Comparison of ENCODE assay signal across 1 cellular context in the genomic region with DNA sequence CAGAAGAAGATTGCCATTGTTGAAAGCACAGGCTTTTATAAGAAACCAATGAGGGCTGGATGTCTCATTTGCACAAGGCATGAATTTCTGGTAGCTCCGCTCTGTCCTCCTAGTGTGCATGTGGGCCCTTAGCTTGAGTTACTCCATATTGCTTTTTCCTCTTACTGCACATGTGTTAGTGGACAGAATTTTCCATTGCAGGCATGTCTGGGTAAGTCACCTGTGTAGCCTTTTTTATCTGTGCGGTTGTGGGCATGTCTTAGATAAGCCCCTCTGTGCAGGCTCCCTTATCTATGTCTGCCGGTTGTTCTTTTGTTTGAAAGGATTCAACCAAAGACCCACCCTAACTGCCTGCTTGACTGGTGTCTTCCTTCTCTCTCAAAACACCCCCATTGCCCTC.
A peak's percentile ranks its signal among the peaks of the same experiment; 100 is the strongest.
TF ChIP-seq lines count a peak whose summit lies in the region.

No MANE protein-coding gene starts in this region.

TF ChIP-seq in K562, 482 proteins besides CTCF, POLR2A, EP300 and RAD21 (continued from another document and continues in another):
- TF ChIP-seq, protein P1, sequence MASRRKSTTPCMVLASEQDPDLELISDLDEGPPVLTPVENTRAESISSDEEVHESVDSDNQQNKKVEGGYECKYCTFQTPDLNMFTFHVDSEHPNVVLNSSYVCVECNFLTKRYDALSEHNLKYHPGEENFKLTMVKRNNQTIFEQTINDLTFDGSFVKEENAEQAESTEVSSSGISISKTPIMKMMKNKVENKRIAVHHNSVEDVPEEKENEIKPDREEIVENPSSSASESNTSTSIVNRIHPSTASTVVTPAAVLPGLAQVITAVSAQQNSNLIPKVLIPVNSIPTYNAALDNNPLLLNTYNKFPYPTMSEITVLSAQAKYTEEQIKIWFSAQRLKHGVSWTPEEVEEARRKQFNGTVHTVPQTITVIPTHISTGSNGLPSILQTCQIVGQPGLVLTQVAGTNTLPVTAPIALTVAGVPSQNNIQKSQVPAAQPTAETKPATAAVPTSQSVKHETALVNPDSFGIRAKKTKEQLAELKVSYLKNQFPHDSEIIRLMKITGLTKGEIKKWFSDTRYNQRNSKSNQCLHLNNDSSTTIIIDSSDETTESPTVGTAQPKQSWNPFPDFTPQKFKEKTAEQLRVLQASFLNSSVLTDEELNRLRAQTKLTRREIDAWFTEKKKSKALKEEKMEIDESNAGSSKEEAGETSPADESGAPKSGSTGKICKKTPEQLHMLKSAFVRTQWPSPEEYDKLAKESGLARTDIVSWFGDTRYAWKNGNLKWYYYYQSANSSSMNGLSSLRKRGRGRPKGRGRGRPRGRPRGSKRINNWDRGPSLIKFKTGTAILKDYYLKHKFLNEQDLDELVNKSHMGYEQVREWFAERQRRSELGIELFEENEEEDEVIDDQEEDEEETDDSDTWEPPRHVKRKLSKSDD (conservative IDR thresholded peaks at IDR 0.05; ENCODE audit: low read length) = no peak
- peak; percentile 99 for TF ChIP-seq ZNF668 (CRISPR knock-in tag; IDR thresholded peaks at IDR 0.05)
- TF ChIP-seq, protein P2, sequence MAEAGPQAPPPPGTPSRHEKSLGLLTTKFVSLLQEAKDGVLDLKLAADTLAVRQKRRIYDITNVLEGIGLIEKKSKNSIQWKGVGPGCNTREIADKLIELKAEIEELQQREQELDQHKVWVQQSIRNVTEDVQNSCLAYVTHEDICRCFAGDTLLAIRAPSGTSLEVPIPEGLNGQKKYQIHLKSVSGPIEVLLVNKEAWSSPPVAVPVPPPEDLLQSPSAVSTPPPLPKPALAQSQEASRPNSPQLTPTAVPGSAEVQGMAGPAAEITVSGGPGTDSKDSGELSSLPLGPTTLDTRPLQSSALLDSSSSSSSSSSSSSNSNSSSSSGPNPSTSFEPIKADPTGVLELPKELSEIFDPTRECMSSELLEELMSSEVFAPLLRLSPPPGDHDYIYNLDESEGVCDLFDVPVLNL (CRISPR knock-in tag; IDR thresholded peaks at IDR 0.05; ENCODE audit: low read depth) = no peak
- TF ChIP-seq ELF2 (CRISPR knock-in tag; IDR thresholded peaks at IDR 0.05) = peak; percentile 65; the same call in 1 of the 2 replicates
- TF ChIP-seq, protein P3, sequence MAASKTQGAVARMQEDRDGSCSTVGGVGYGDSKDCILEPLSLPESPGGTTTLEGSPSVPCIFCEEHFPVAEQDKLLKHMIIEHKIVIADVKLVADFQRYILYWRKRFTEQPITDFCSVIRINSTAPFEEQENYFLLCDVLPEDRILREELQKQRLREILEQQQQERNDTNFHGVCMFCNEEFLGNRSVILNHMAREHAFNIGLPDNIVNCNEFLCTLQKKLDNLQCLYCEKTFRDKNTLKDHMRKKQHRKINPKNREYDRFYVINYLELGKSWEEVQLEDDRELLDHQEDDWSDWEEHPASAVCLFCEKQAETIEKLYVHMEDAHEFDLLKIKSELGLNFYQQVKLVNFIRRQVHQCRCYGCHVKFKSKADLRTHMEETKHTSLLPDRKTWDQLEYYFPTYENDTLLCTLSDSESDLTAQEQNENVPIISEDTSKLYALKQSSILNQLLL (CRISPR knock-in tag; IDR thresholded peaks at IDR 0.05; ENCODE audit: borderline replicate concordance) = no peak
- peak; percentile 92 for TF ChIP-seq BACH1 (tag; IDR thresholded peaks at IDR 0.05)
- TF ChIP-seq SMAD1 (IDR thresholded peaks at IDR 0.05; ENCODE audit: low read depth, low read length, partially characterized antibody) = no peak
- no peak for TF ChIP-seq RBM34 (IDR thresholded peaks at IDR 0.05; ENCODE audit: borderline replicate concordance, insufficient read depth, low read length)
- TF ChIP-seq MED1 (CRISPR knock-in tag; IDR thresholded peaks at IDR 0.05; ENCODE audit: borderline replicate concordance) = no peak
- TF ChIP-seq ZC3H8 (IDR thresholded peaks at IDR 0.05) = no peak
- TF ChIP-seq FOXP1 (CRISPR knock-in tag; IDR thresholded peaks at IDR 0.05) = no peak
- no peak for TF ChIP-seq PRMT5 (CRISPR knock-in tag; IDR thresholded peaks at IDR 0.05)
- peak; percentile 98 for TF ChIP-seq HDAC8 (tag; IDR thresholded peaks at IDR 0.05)
- TF ChIP-seq RBM39 (optimal IDR thresholded peaks at IDR 0.05; ENCODE audit: low read depth, low read length) = no peak
- TF ChIP-seq RBM14 (IDR thresholded peaks at IDR 0.05; ENCODE audit: borderline replicate concordance, insufficient read depth, low read depth, low read length) = no peak
- TF ChIP-seq SAFB2 (IDR thresholded peaks at IDR 0.05; ENCODE audit: borderline replicate concordance, low read depth, low read length, severe bottlenecking) = no peak
- TF ChIP-seq KDM2B (CRISPR knock-in tag; IDR thresholded peaks at IDR 0.05) = peak; percentile 98
- TF ChIP-seq RBFOX2 (IDR thresholded peaks at IDR 0.05; ENCODE audit: low read depth, low read length) = 0 out of 2 replicates have a peak, but pooled peaks have one; percentile 21
- TF ChIP-seq FOSL1 (tag; conservative IDR thresholded peaks at IDR 0.05) = peak; percentile 27; the same call in 1 of the 2 replicates
- TF ChIP-seq, protein P4, sequence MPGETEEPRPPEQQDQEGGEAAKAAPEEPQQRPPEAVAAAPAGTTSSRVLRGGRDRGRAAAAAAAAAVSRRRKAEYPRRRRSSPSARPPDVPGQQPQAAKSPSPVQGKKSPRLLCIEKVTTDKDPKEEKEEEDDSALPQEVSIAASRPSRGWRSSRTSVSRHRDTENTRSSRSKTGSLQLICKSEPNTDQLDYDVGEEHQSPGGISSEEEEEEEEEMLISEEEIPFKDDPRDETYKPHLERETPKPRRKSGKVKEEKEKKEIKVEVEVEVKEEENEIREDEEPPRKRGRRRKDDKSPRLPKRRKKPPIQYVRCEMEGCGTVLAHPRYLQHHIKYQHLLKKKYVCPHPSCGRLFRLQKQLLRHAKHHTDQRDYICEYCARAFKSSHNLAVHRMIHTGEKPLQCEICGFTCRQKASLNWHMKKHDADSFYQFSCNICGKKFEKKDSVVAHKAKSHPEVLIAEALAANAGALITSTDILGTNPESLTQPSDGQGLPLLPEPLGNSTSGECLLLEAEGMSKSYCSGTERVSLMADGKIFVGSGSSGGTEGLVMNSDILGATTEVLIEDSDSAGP (CRISPR knock-in tag; IDR thresholded peaks at IDR 0.05) = no peak
- no peak for TF ChIP-seq PRPF4 (IDR thresholded peaks at IDR 0.05; ENCODE audit: insufficient read depth, low read depth, low read length, poor library complexity, severe bottlenecking)
- no peak for TF ChIP-seq SMARCB1 (IDR thresholded peaks at IDR 0.05; ENCODE audit: insufficient read length, low read depth)
- peak; percentile 79 for TF ChIP-seq ETV1 (tag; conservative IDR thresholded peaks at IDR 0.05; ENCODE audit: low read depth)
- TF ChIP-seq SMARCC2 (IDR thresholded peaks at IDR 0.05; ENCODE audit: low read depth) = no peak
- TF ChIP-seq MTA3 (IDR thresholded peaks at IDR 0.05; ENCODE audit: borderline replicate concordance) = peak; percentile 68
- TF ChIP-seq ZNF507 (tag; conservative IDR thresholded peaks at IDR 0.05) = peak; percentile 59; the same call in 1 of the 2 replicates
- no peak for TF ChIP-seq ZFX (CRISPR knock-in tag; IDR thresholded peaks at IDR 0.05)
- no peak for TF ChIP-seq ZBTB1 (CRISPR knock-in tag; IDR thresholded peaks at IDR 0.05; ENCODE audit: borderline replicate concordance, low read depth)
- peak; percentile 95 for TF ChIP-seq CBFA2T2 (conservative IDR thresholded peaks at IDR 0.05)
- no peak for TF ChIP-seq NR2C1 (IDR thresholded peaks at IDR 0.05)
- TF ChIP-seq NR2C1 (tag; IDR thresholded peaks at IDR 0.05) = peak; percentile 93
- TF ChIP-seq, protein P5, sequence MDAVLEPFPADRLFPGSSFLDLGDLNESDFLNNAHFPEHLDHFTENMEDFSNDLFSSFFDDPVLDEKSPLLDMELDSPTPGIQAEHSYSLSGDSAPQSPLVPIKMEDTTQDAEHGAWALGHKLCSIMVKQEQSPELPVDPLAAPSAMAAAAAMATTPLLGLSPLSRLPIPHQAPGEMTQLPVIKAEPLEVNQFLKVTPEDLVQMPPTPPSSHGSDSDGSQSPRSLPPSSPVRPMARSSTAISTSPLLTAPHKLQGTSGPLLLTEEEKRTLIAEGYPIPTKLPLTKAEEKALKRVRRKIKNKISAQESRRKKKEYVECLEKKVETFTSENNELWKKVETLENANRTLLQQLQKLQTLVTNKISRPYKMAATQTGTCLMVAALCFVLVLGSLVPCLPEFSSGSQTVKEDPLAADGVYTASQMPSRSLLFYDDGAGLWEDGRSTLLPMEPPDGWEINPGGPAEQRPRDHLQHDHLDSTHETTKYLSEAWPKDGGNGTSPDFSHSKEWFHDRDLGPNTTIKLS (IDR thresholded peaks at IDR 0.05; ENCODE audit: borderline replicate concordance, low read depth) = no peak
- TF ChIP-seq FOXM1 (IDR thresholded peaks at IDR 0.05; ENCODE audit: low read depth) = peak; percentile 90
- no peak for TF ChIP-seq FOXM1 (CRISPR knock-in tag; IDR thresholded peaks at IDR 0.05; ENCODE audit: low read depth)
- TF ChIP-seq ZNF644 (tag; IDR thresholded peaks at IDR 0.05; ENCODE audit: low read depth) = peak; percentile 99
- TF ChIP-seq, protein P6, sequence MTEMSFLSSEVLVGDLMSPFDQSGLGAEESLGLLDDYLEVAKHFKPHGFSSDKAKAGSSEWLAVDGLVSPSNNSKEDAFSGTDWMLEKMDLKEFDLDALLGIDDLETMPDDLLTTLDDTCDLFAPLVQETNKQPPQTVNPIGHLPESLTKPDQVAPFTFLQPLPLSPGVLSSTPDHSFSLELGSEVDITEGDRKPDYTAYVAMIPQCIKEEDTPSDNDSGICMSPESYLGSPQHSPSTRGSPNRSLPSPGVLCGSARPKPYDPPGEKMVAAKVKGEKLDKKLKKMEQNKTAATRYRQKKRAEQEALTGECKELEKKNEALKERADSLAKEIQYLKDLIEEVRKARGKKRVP (CRISPR knock-in tag; IDR thresholded peaks at IDR 0.05) = peak; percentile 97
- TF ChIP-seq, protein P7, sequence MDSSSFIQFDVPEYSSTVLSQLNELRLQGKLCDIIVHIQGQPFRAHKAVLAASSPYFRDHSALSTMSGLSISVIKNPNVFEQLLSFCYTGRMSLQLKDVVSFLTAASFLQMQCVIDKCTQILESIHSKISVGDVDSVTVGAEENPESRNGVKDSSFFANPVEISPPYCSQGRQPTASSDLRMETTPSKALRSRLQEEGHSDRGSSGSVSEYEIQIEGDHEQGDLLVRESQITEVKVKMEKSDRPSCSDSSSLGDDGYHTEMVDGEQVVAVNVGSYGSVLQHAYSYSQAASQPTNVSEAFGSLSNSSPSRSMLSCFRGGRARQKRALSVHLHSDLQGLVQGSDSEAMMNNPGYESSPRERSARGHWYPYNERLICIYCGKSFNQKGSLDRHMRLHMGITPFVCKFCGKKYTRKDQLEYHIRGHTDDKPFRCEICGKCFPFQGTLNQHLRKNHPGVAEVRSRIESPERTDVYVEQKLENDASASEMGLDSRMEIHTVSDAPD (CRISPR knock-in tag; IDR thresholded peaks at IDR 0.05) = peak; percentile 95
- TF ChIP-seq ZNF785 (CRISPR knock-in tag; IDR thresholded peaks at IDR 0.05) = peak; percentile 95
- TF ChIP-seq TCFL5 (CRISPR knock-in tag; conservative IDR thresholded peaks at IDR 0.05) = peak; percentile 97
- peak; percentile 93 for TF ChIP-seq ZFP1 (CRISPR knock-in tag; IDR thresholded peaks at IDR 0.05)
- TF ChIP-seq NONO (IDR thresholded peaks at IDR 0.05; ENCODE audit: low read depth in 2 of 2, low read length in 1 of 2) = no peak
- peak; percentile 59 for TF ChIP-seq MYBL2 (IDR thresholded peaks at IDR 0.05; ENCODE audit: low read depth)
- no peak for TF ChIP-seq MYBL2 (CRISPR knock-in tag; IDR thresholded peaks at IDR 0.05; ENCODE audit: borderline replicate concordance)
- TF ChIP-seq ZNF263 (CRISPR knock-in tag; IDR thresholded peaks at IDR 0.05; ENCODE audit: borderline replicate concordance) = no peak
- TF ChIP-seq ZNF561 (CRISPR knock-in tag; conservative IDR thresholded peaks at IDR 0.05) = peak; percentile 93
- TF ChIP-seq EGR1 (conservative IDR thresholded peaks at IDR 0.05) = no peak
- TF ChIP-seq, protein P8, sequence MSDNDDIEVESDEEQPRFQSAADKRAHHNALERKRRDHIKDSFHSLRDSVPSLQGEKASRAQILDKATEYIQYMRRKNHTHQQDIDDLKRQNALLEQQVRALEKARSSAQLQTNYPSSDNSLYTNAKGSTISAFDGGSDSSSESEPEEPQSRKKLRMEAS (CRISPR knock-in tag; IDR thresholded peaks at IDR 0.05) = peak; percentile 56; the same call in 1 of the 2 replicates
- no peak for TF ChIP-seq ZBTB8A (IDR thresholded peaks at IDR 0.05; ENCODE audit: partially characterized antibody)
- TF ChIP-seq, protein P9, sequence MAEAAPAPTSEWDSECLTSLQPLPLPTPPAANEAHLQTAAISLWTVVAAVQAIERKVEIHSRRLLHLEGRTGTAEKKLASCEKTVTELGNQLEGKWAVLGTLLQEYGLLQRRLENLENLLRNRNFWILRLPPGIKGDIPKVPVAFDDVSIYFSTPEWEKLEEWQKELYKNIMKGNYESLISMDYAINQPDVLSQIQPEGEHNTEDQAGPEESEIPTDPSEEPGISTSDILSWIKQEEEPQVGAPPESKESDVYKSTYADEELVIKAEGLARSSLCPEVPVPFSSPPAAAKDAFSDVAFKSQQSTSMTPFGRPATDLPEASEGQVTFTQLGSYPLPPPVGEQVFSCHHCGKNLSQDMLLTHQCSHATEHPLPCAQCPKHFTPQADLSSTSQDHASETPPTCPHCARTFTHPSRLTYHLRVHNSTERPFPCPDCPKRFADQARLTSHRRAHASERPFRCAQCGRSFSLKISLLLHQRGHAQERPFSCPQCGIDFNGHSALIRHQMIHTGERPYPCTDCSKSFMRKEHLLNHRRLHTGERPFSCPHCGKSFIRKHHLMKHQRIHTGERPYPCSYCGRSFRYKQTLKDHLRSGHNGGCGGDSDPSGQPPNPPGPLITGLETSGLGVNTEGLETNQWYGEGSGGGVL (CRISPR knock-in tag; IDR thresholded peaks at IDR 0.05) = peak; percentile 97
- TF ChIP-seq ARID1B (IDR thresholded peaks at IDR 0.05) = peak; percentile 92
- TF ChIP-seq, protein P10, sequence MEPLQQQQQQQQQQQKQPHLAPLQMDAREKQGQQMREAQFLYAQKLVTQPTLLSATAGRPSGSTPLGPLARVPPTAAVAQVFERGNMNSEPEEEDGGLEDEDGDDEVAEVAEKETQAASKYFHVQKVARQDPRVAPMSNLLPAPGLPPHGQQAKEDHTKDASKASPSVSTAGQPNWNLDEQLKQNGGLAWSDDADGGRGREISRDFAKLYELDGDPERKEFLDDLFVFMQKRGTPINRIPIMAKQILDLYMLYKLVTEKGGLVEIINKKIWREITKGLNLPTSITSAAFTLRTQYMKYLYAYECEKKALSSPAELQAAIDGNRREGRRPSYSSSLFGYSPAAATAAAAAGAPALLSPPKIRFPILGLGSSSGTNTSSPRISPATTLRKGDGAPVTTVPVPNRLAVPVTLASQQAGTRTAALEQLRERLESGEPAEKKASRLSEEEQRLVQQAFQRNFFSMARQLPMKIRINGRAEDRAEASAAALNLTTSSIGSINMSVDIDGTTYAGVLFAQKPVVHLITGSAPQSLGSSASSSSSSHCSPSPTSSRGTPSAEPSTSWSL (CRISPR knock-in tag; IDR thresholded peaks at IDR 0.05; ENCODE audit: borderline replicate concordance) = peak; percentile 96; the same call in 1 of the 2 replicates
- no peak for TF ChIP-seq MAFF (IDR thresholded peaks at IDR 0.05; ENCODE audit: low read length)
- peak; percentile 86; the same call in 1 of the 2 replicates for TF ChIP-seq GABPB2 (CRISPR knock-in tag; conservative IDR thresholded peaks at IDR 0.05)
- TF ChIP-seq CBX5 (IDR thresholded peaks at IDR 0.05; ENCODE audit: borderline replicate concordance, low read depth) = peak; percentile 76; the same call in 1 of the 2 replicates
- TF ChIP-seq ZNF41 (CRISPR knock-in tag; conservative IDR thresholded peaks at IDR 0.05) = peak; percentile 97
- TF ChIP-seq MEIS2 (IDR thresholded peaks at IDR 0.05; ENCODE audit: partially characterized antibody) = peak; percentile 4
